Comparison of ENCODE assay signal across 9 cellular contexts in the genomic region with DNA sequence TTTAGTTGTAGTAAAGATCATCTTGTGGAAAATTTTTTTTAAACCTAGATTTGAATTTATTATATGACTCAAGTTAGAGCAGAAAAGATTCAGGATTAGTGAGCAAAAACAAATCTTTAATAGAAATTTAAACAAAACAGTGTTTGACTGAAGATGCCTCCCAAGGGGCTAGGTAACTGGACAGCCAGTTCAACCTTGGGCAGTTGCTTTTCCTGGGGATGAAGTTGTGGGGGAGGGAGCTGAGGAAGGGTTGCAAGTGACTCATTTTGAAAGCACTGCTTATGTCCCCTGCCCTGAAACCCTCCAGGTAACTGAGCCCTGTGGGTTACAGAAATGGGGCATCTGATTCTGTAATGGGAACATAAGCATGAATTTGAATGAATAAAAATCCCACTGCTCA. TPM values are rescaled to one million over a fixed set of nuclear protein-coding genes. Genes with fewer than 3 reads are reported as not detected.
DNase-seq lines count a peak whose midpoint lies in the region; ATAC-seq, FAIRE-seq and TF ChIP-seq lines count a peak whose summit lies in the region.
"Had no signal": no experiment of that assay in that cellular context is flagged by ENCODE, and none has a peak within 500 bp of the region (broad histone marks: within the 10 kb centered on the region; RNA-seq: fewer than 3 reads in every experiment).

No MANE protein-coding gene starts in this region.

- 0 out of 6 replicates have a peak, but pooled peaks have one; percentile 24 to 39 for ATAC-seq in A549
- ATAC-seq in GM19395 (IDR thresholded peaks at IDR 0.05; ENCODE audit: unreplicated experiment): peak; percentile 71
- peak; percentile 73 for ATAC-seq in HG03432 (IDR thresholded peaks at IDR 0.05; ENCODE audit: unreplicated experiment)
- peak; percentile 69 for ATAC-seq in K562

- no peak for TF ChIP-seq CTCF in A549 (IDR thresholded peaks at IDR 0.05)
- no peak for TF ChIP-seq CTCF in K562 (IDR thresholded peaks at IDR 0.05 in 2 of 3, conservative IDR thresholded peaks at IDR 0.05 in 1 of 3; ENCODE audit: insufficient read depth in 2 of 3, low read depth in 1 of 3, low read length in 3 of 3)

- H3K4me2 ChIP-seq in A549 (0 out of 3 replicates have a peak overlapping the region, but pooled peaks have one; percentile 10), K562 (ENCODE audit: insufficient read depth, low read length) (no peak overlapping the region)

- H3K4me1 ChIP-seq in A549 (peaks cover 17% of the 10 kb centered on the region), K562 (replicated peaks in 1 of 2; ENCODE audit: control insufficient read depth in 2 of 2, insufficient read depth in 2 of 2, low read length in 2 of 2) (peaks cover 5 to 21% of the 10 kb centered on the region in 2 experiments; a peak in 4 of 5 replicates)

- H3K9ac ChIP-seq in K562 (ENCODE audit: insufficient read depth in 1 of 2, low read depth in 2 of 2, low read length in 2 of 2): no peak overlapping the region

- no peak for TF ChIP-seq RAD21 in A549 (conservative IDR thresholded peaks at IDR 0.05 in 1 of 2, IDR thresholded peaks at IDR 0.05 in 1 of 2)
- TF ChIP-seq RAD21 in K562 (CRISPR knock-in tag; conservative IDR thresholded peaks at IDR 0.05 in 1 of 2, IDR thresholded peaks at IDR 0.05 in 1 of 2): no peak

- no peaks in the 10 kb centered on the region for H3K27me3 ChIP-seq in K562 (ENCODE audit: control insufficient read depth in 2 of 2, insufficient read depth in 2 of 2, low read length in 2 of 2)
- H3K27me3 ChIP-seq: SJSA1 had no signal

- H3K4me3 ChIP-seq in A549: no peak overlapping the region
- H3K4me3 ChIP-seq in K562: no peak overlapping the region
- H3K4me3 ChIP-seq: SJSA1 had no signal

- intact Hi-C loops in K562 (cut with micrococcal nuclease): loop anchor here (5.0 kb wide), 1 partner anchor 100 kb away; a partner anchor contains a TSS
- intact Hi-C loops in cardiac septum (cut with DNase I): loop anchor here (5.0 kb wide), 1 partner anchor 55 kb away; no protein-coding TSS in a partner anchor

- no peaks in the 10 kb centered on the region; the same call in 2 of the 3 replicates for H3K36me3 ChIP-seq in K562 (ENCODE audit: control insufficient read depth, insufficient read depth, low read length)
- H3K36me3 ChIP-seq: SJSA1 had no signal

- FAIRE-seq in A549 (lab: Jason Lieb, UNC) (no peak), K562 (lab: Jason Lieb, UNC) (no peak)

- no peaks in the 10 kb centered on the region for H3K9me1 ChIP-seq in K562 (ENCODE audit: control insufficient read depth, insufficient read depth, low read length)

- H2AFZ ChIP-seq in K562 (ENCODE audit: low read depth, low read length): peak overlapping the region; percentile 39; the same call in 1 of the 2 replicates

- in situ Hi-C loops in K562 (cut with MboI): loop anchor here (25.0 kb wide), 1 partner anchor 890 kb away; no protein-coding TSS in a partner anchor

- H3K9me3 ChIP-seq in A549 (0 out of 3 replicates have a peak, but pooled peaks cover 4% of the 10 kb centered on the region), K562 (replicated peaks; ENCODE audit: control insufficient read depth, insufficient read depth, low read depth, low read length) (no peaks in the 10 kb centered on the region)

- TF ChIP-seq EP300 in A549 (IDR thresholded peaks at IDR 0.05) (no peak), K562 (IDR thresholded peaks at IDR 0.05; ENCODE audit: low read length) (no peak)

- H3K27ac ChIP-seq in A549: peak overlapping the region in 1 of 2 experiments; percentile 46; a peak in 3 of 6 replicates
- no peak overlapping the region for H3K27ac ChIP-seq in K562 (ENCODE audit: extremely low read depth, low read depth, low read length)

- no peaks in the 10 kb centered on the region for H3K79me2 ChIP-seq in K562 (ENCODE audit: control insufficient read depth, insufficient read depth, low read length)

- TF ChIP-seq POLR2A in A549 (IDR thresholded peaks at IDR 0.05; ENCODE audit: low read length) (no peak), K562 (conservative IDR thresholded peaks at IDR 0.05) (no peak)

- BruUV-seq in K562 (replicated peaks; lab: Mats Ljungman, UMichigan): no TSS peak

- POLR2A ChIA-PET in A549 (lab: Yijun Ruan, JAX): no interaction called here
- POLR2A ChIA-PET in K562 (lab: Yijun Ruan, JAX): no interaction called here

- CTCF ChIA-PET in A549 (lab: Yijun Ruan, JAX) (interaction anchor here (0.6 to 3.2 kb wide), 2 partner anchors 14 to 19 kb away, joined by 4 to 14 read pairs; no protein-coding TSS in a partner anchor), K562 (lab: Yijun Ruan, JAX; ENCODE audit: low intra/inter-chr PET ratio) (interaction anchor here (1.0 kb wide), 1 partner anchor 438 kb away, joined by 3 read pairs; no protein-coding TSS in a partner anchor)

- DNase-seq in A549 (ENCODE audit: low read depth in 1 of 2, low spot score in 1 of 2) (peak in 1 of 2 experiments; percentile 26), K562 (ENCODE audit: extremely low read depth in 1 of 4, low spot score in 3 of 4) (peak in 2 of 4 experiments; percentile 22 to 54), NCI-H146 (lab: John Stamatoyannopoulos, UW) (no peak), epidermal melanocyte (ENCODE audit: insufficient read length, low spot score) (no peak), D341Med (ENCODE audit: low spot score) (no peak), cardiac septum (ENCODE audit: low spot score) (no peak)

- no peaks in the 10 kb centered on the region for H4K20me1 ChIP-seq in K562 (replicated peaks; ENCODE audit: control insufficient read depth, insufficient read depth, low read length)

TF ChIP-seq in A549, 52 proteins besides CTCF, POLR2A, EP300 and RAD21 (continues in another document):
- no peak for TF ChIP-seq MAFK (IDR thresholded peaks at IDR 0.05; ENCODE audit: partially characterized antibody)
- no peak for TF ChIP-seq FOSB (CRISPR knock-in tag; IDR thresholded peaks at IDR 0.05)
- TF ChIP-seq TP53 (CRISPR knock-in tag; IDR thresholded peaks at IDR 0.05): no peak
- TF ChIP-seq HOXB13 (CRISPR knock-in tag; IDR thresholded peaks at IDR 0.05; ENCODE audit: low read depth): no peak
- TF ChIP-seq, protein P1, sequence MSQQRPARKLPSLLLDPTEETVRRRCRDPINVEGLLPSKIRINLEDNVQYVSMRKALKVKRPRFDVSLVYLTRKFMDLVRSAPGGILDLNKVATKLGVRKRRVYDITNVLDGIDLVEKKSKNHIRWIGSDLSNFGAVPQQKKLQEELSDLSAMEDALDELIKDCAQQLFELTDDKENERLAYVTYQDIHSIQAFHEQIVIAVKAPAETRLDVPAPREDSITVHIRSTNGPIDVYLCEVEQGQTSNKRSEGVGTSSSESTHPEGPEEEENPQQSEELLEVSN (IDR thresholded peaks at IDR 0.05; ENCODE audit: borderline replicate concordance, low read depth): no peak
- TF ChIP-seq JUNB (IDR thresholded peaks at IDR 0.05): no peak
- no peak for TF ChIP-seq GATA3 (IDR thresholded peaks at IDR 0.05; ENCODE audit: borderline replicate concordance)
- TF ChIP-seq CBX8 (IDR thresholded peaks at IDR 0.05): no peak
- no peak for TF ChIP-seq SREBF2 (IDR thresholded peaks at IDR 0.05)

TF ChIP-seq in K562, 482 proteins besides CTCF, POLR2A, EP300 and RAD21:
- TF ChIP-seq DPF2 (IDR thresholded peaks at IDR 0.05): 0 out of 2 replicates have a peak, but pooled peaks have one; percentile 14
- no peak for TF ChIP-seq ZBED1 (IDR thresholded peaks at IDR 0.05)

RNA-seq across cellular contexts. Expression of a gene that starts 13.1 kb away (rescaled TPM):
- polyA plus RNA-seq in A549 (2011; rRNA removed) (1.2 and 1.7 TPM in 2 replicates), A549 (2017; fragmentation: RNase III; extraction: RNeasy Plus Mini Kit Qiagen cat#74134 plus additional on column Dnase treatment) (0.68 to 0.91 TPM (median 0.70 TPM) in 3 replicates), K562 (2011; rRNA removed) (not detected in 2 replicates), K562 (2014; fragmentation: Illumina TruSeq; extraction: Trizol) (0.18 TPM in 1 of 2 replicates, not detected in the other), K562 (2014; fragmentation: Nextera tagmentation; extraction: Ambion mirVana) (under 1 TPM; 0.03 to 0.08 TPM), K562 (2014; rRNA removed) (not detected in 2 replicates)
- polyA plus RNA-seq in A549 (2012; cell fraction: cytosol; rRNA removed): 0.61 and 0.87 TPM in 2 replicates
- 1.2 and 1.3 TPM in 2 replicates for polyA plus RNA-seq in A549 (2012; cell fraction: nucleus; rRNA removed)
- 0.73 and 1.2 TPM in 2 replicates for polyA minus RNA-seq in A549 (2011; rRNA and poly(A)+ RNA removed)
- not detected in 2 replicates for total RNA-seq in K562 (2011; cell fraction: chromatin; rRNA removed; ENCODE audit: low replicate concordance)
- total RNA-seq in K562 (2011; cell fraction: nucleolus; rRNA removed): not detected in 2 replicates
- total RNA-seq in K562 (2011; cell fraction: nucleoplasm; rRNA removed): not detected in 2 replicates
- total RNA-seq in K562 (2014; rRNA removed) (0.23 TPM in 1 of 2 replicates, not detected in the other), K562 (2014; rRNA removed; fragmentation: Illumina TruSeq; extraction: Trizol) (0.15 TPM in 1 of 2 replicates, not detected in the other), K562 (2015; rRNA removed; fragmentation: Illumina TruSeq; extraction: Trizol) (0.07 TPM in 1 of 2 replicates, not detected in the other), K562 (2021) (0.09 and 0.11 TPM in 2 replicates), cardiac septum (0.48 TPM)
- 0.06 TPM in 1 of 2 replicates, not detected in the other for polyA plus RNA-seq in K562 (2011; cell fraction: cytosol; rRNA removed)
- polyA plus RNA-seq in K562 (2011; cell fraction: nucleus; rRNA removed): 0.09 TPM in 1 of 2 replicates, not detected in the other
- polyA plus RNA-seq in K562 (2012): 0.05 and 0.12 TPM in 2 replicates
- 0.07 TPM in 1 of 2 replicates, not detected in the other for polyA minus RNA-seq in K562 (2011; rRNA and poly(A)+ RNA removed)
- polyA minus RNA-seq in K562 (2011; cell fraction: cytosol; rRNA and poly(A)+ RNA removed): not detected in 2 replicates
- 0.13 TPM in 1 of 2 replicates, not detected in the other for polyA minus RNA-seq in K562 (2011; cell fraction: nucleus; rRNA and poly(A)+ RNA removed)
